In genomic region chr9:88990721-88991065, GRCh38 we compare ENCODE assay signal across 10 cellular contexts. TPM values are rescaled to one million over a fixed set of nuclear protein-coding genes. Genes with fewer than 3 reads are reported as not detected.
A peak's percentile ranks its signal among the peaks of the same experiment; 100 is the strongest.
DNase-seq lines count a peak whose midpoint lies in the region; ATAC-seq lines count a peak whose summit lies in the region.
"Had no signal": no experiment of that assay in that cellular context is flagged by ENCODE, and none has a peak within 500 bp of the region (broad histone marks: within the 10 kb centered on the region; RNA-seq: fewer than 3 reads in every experiment).

No MANE protein-coding gene starts in this region.

- H3K36me3 Mint-ChIP-seq in T-helper 17 cell (ENCODE audit: low read depth), result peaks cover 2% of the 10 kb centered on the region

- no peak overlapping the region for H3K18ac ChIP-seq in trophoblast cell (ENCODE audit: low read length)

- H2AK5ac ChIP-seq in trophoblast cell (ENCODE audit: low read length), result no peak overlapping the region

- H2BK12ac ChIP-seq in trophoblast cell (ENCODE audit: low read length), result peak overlapping the region; percentile 32

- H3K9me3 ChIP-seq in BLaER1 treated with 17β-estradiol and CSF1 and Interleukin-3, amounts not matched to agents 10 nM and 100 nM (replicated peaks in 1 of 11), result 0 out of 22 replicates have a peak, but pooled peaks cover 0 to 6% (median 0%) of the 10 kb centered on the region in 11 experiments
- H3K9me3 ChIP-seq in T-helper 17 cell (ENCODE audit: control insufficient read depth, low read length, poor library complexity, severe bottlenecking) (no peaks in the 10 kb centered on the region), trophoblast cell (ENCODE audit: insufficient read depth, low read depth, low read length) (peaks cover 1% of the 10 kb centered on the region)

- H4K91ac ChIP-seq in trophoblast cell (ENCODE audit: low read depth, low read length), result peak overlapping the region; percentile 88

- no CpG with 5 or more reads among the region's 22 CpGs for WGBS in trophoblast cell (ENCODE audit: extremely low coverage, insufficient coverage, insufficient read length)

- peak overlapping the region in 7 of 11 experiments; percentile 4 to 68 (median 28); a peak in 6 of 22 replicates for H3K27ac ChIP-seq in BLaER1 treated with 17β-estradiol and CSF1 and Interleukin-3, amounts not matched to agents 10 nM and 100 nM
- peak overlapping the region; percentile 63 for H3K27ac ChIP-seq in trophoblast cell (ENCODE audit: low read depth, low read length)

- peaks cover 28 to 56% (median 35%) of the 10 kb centered on the region in 11 experiments for H3K27me3 ChIP-seq in BLaER1 treated with 17β-estradiol and CSF1 and Interleukin-3, amounts not matched to agents 10 nM and 100 nM
- no peaks in the 10 kb centered on the region for H3K27me3 ChIP-seq in trophoblast cell (ENCODE audit: insufficient read depth, low read length)

- H3K4me2 ChIP-seq in BLaER1 treated with 17β-estradiol and CSF1 and Interleukin-3, amounts not matched to agents 10 nM and 100 nM, result peak overlapping the region; percentile 75 to 97 (median 92)
- H3K4me2 ChIP-seq in trophoblast cell (ENCODE audit: low read length), result peak overlapping the region; percentile 87

- peak overlapping the region; percentile 52 for H2BK120ac ChIP-seq in trophoblast cell (ENCODE audit: insufficient read depth, low read length, poor library complexity)

- peaks cover 8% of the 10 kb centered on the region for H3K4me1 Mint-ChIP-seq in T-helper 17 cell

- H3K9ac ChIP-seq in BLaER1 treated with 17β-estradiol and CSF1 and Interleukin-3, amounts not matched to agents 10 nM and 100 nM, result peak overlapping the region in 9 of 11 experiments; percentile 9 to 72 (median 58); a peak in 15 of 22 replicates
- H3K9ac ChIP-seq in trophoblast cell (ENCODE audit: low read length), result no peak overlapping the region

- H3K14ac ChIP-seq in trophoblast cell (ENCODE audit: low read length), result peak overlapping the region; percentile 55

- peak overlapping the region; percentile 59 for H3K27ac Mint-ChIP-seq in T-helper 17 cell

- no peak for ATAC-seq in T-helper 17 cell
- ATAC-seq in HG02759 (IDR thresholded peaks at IDR 0.05; ENCODE audit: unreplicated experiment), result no peak
- ATAC-seq in HG03354 (IDR thresholded peaks at IDR 0.05; ENCODE audit: poor library complexity, severe bottlenecking, unreplicated experiment), result no peak

- peak overlapping the region; percentile 29 for H4K12ac ChIP-seq in trophoblast cell (ENCODE audit: low read depth, low read length)

- H3K36me3 ChIP-seq in BLaER1 treated with 17β-estradiol and CSF1 and Interleukin-3, amounts not matched to agents 10 nM and 100 nM, result no peaks in the 10 kb centered on the region
- peaks cover 10 to 17% of the 10 kb centered on the region in 2 experiments for H3K36me3 ChIP-seq in trophoblast cell (ENCODE audit: control insufficient read depth in 1 of 2, insufficient read depth in 2 of 2, low read length in 2 of 2)

- H3K79me1 ChIP-seq in trophoblast cell (ENCODE audit: low read length), result peaks cover 11% of the 10 kb centered on the region

- peak overlapping the region in 9 of 10 experiments; percentile 33 to 82 (median 70); a peak in 18 of 20 replicates for H3K4me3 ChIP-seq in BLaER1 treated with 17β-estradiol and CSF1 and Interleukin-3, amounts not matched to agents 10 nM and 100 nM
- H3K4me3 ChIP-seq in trophoblast cell (ENCODE audit: low read depth, low read length), result peak overlapping the region; percentile 75

- H4K8ac ChIP-seq in trophoblast cell (ENCODE audit: low read depth, low read length), result peak overlapping the region; percentile 50

- H2AFZ ChIP-seq in trophoblast cell (ENCODE audit: insufficient read depth, low read length, poor library complexity), result peak overlapping the region; percentile 23

- H3K4ac ChIP-seq in trophoblast cell (ENCODE audit: low read depth, low read length), result peak overlapping the region; percentile 24

- peak overlapping the region; percentile 61 for H2BK5ac ChIP-seq in trophoblast cell (ENCODE audit: low read depth, low read length, poor library complexity)

- peaks cover 85% of the 10 kb centered on the region for H3K27me3 Mint-ChIP-seq in T-helper 17 cell

- no peak overlapping the region for H3K23ac ChIP-seq in trophoblast cell (ENCODE audit: low read length)

- DNase-seq in T-helper 17 cell (no peak), cardiac septum (ENCODE audit: low spot score) (peak; percentile 20), trophoblast cell (peak in 1 of 2 donors; percentile 36), NCI-H1436 (lab: John Stamatoyannopoulos, UW) (no peak)
- DNase-seq in stimulated activated CD4-positive, alpha-beta T cell treated with anti-CD3 and anti-CD28 coated beads, Interleukin-12 subunit alpha, Interleukin-12 subunit beta, amount 100 ng/mL, for 4 hours, result no peak
- DNase-seq: NCI-H146 had no signal

- peaks cover 11% of the 10 kb centered on the region for H3K79me2 ChIP-seq in trophoblast cell (ENCODE audit: control insufficient read depth, insufficient read depth, low read length, poor library complexity)

- peaks cover 23 to 49% (median 31%) of the 10 kb centered on the region in 10 experiments for H3K4me1 ChIP-seq in BLaER1 treated with 17β-estradiol and CSF1 and Interleukin-3, amounts not matched to agents 10 nM and 100 nM
- H3K4me1 ChIP-seq in trophoblast cell (ENCODE audit: control insufficient read depth in 1 of 2, insufficient read depth in 2 of 2, low read length in 2 of 2), result peaks cover 18 to 24% of the 10 kb centered on the region in 2 experiments

- intact Hi-C loops in cardiac septum (cut with DNase I), result loop anchor here (5.0 kb wide), 2 partner anchors 38 to 243 kb away; no protein-coding TSS in a partner anchor

- peak overlapping the region; percentile 3 for H3K4me3 Mint-ChIP-seq in T-helper 17 cell

- H4K20me1 ChIP-seq in BLaER1 treated with 17β-estradiol and CSF1 and Interleukin-3, amounts not matched to agents 10 nM and 100 nM, result peaks cover 0 to 10% (median 0%) of the 10 kb centered on the region in 11 experiments; a peak in 4 of 22 replicates

RNA-seq across cellular contexts. Expression of gene S1PR3, which starts 0.6 kb away (rescaled TPM):
- total RNA-seq in T-helper 17 cell (1 to 10 TPM in 1 of 2 donors, under 1 TPM in 1; 0.05 to 1.7 TPM), cardiac septum (9.9 TPM)
- polyA plus RNA-seq in trophoblast cell (2013), result 62.7 and 63.6 TPM in 2 replicates
- total RNA-seq: G401 had no signal
